In genomic region chr1:97668945-97669344, GRCh38 we compare ENCODE assay signal across 10 cellular contexts.
DNase-seq lines count a peak whose midpoint lies in the region; ATAC-seq and TF ChIP-seq lines count a peak whose summit lies in the region.
"Had no signal": no experiment of that assay in that cellular context is flagged by ENCODE, and none has a peak within 500 bp of the region (broad histone marks: within the 10 kb centered on the region; RNA-seq: fewer than 3 reads in every experiment).

No MANE protein-coding gene starts in this region.

- H3K4me3 Mint-ChIP-seq in mesothelial cell of epicardium, result no peak overlapping the region
- no peak overlapping the region for H3K4me3 Mint-ChIP-seq in GM23338
- H3K4me3 Mint-ChIP-seq: neural crest cell had no signal

- no peaks in the 10 kb centered on the region for H3K79me2 ChIP-seq in GM23338 (replicated peaks; ENCODE audit: insufficient read depth)

- no peak overlapping the region for H2AFZ ChIP-seq in GM23338

- H3K4me1 ChIP-seq in RWPE2 (ENCODE audit: insufficient read depth, poor library complexity, severe bottlenecking) (peaks cover 3% of the 10 kb centered on the region), GM23338 (ENCODE audit: insufficient read depth) (no peaks in the 10 kb centered on the region; the same call in 1 of the 2 replicates)

- H3K36me3 Mint-ChIP-seq in mesothelial cell of epicardium (no peaks in the 10 kb centered on the region), GM23338 (ENCODE audit: low read depth) (no peaks in the 10 kb centered on the region)

- H3K27me3 Mint-ChIP-seq in mesothelial cell of epicardium (ENCODE audit: low read depth) (no peaks in the 10 kb centered on the region), GM23338 (ENCODE audit: insufficient read depth, low read depth, poor library complexity) (no peaks in the 10 kb centered on the region)

- H3K27ac ChIP-seq in RWPE2 (ENCODE audit: poor library complexity, severe bottlenecking) (no peak overlapping the region), GM23338 (ENCODE audit: low read depth) (no peak overlapping the region)

- H3K9me3 ChIP-seq in RWPE2 (ENCODE audit: severe bottlenecking), result peaks cover 1% of the 10 kb centered on the region

- H3K36me3 ChIP-seq in RWPE2 (ENCODE audit: low read depth) (no peaks in the 10 kb centered on the region), GM23338 (ENCODE audit: insufficient read depth) (no peaks in the 10 kb centered on the region)

- DNase-seq in COLO829 (ENCODE audit: low spot score) (peak; percentile 0), HS-27A (ENCODE audit: low read depth) (peak; percentile 45), RWPE2 (ENCODE audit: low spot score) (no peak), hepatic stellate cell (ENCODE audit: low spot score) (peak; percentile 6), mesothelial cell of epicardium (ENCODE audit: low spot score in 2 of 2, unreplicated experiment in 2 of 2) (no peak), GM23338 (ENCODE audit: low spot score) (no peak), cerebellar nuclear complex (lab: John Stamatoyannopoulos, UW) (no peak)
- DNase-seq: effector CD8-positive, alpha-beta T cell had no signal

- no peaks in the 10 kb centered on the region for H3K27me3 ChIP-seq in RWPE2 (ENCODE audit: insufficient read depth, poor library complexity, severe bottlenecking)
- H3K27me3 ChIP-seq in GM23338 (ENCODE audit: insufficient read depth), result no peaks in the 10 kb centered on the region

- H3K27ac Mint-ChIP-seq in mesothelial cell of epicardium, result no peak overlapping the region
- no peak overlapping the region for H3K27ac Mint-ChIP-seq in GM23338

- no peak overlapping the region for H3K4me2 ChIP-seq in GM23338

- no peaks in the 10 kb centered on the region for H3K4me1 Mint-ChIP-seq in mesothelial cell of epicardium
- H3K4me1 Mint-ChIP-seq in GM23338, result peaks cover 2% of the 10 kb centered on the region; the same call in 1 of the 3 replicates
- H3K4me1 Mint-ChIP-seq: neural crest cell had no signal

- ATAC-seq in RWPE2 (ENCODE audit: low read depth), result peak; percentile 79
- ATAC-seq in HG03097 (IDR thresholded peaks at IDR 0.05; ENCODE audit: low FRiP score, unreplicated experiment), result no peak
- no peak for ATAC-seq in GM23338

- no peaks in the 10 kb centered on the region for H3F3A ChIP-seq in GM23338 (replicated peaks; ENCODE audit: low read depth)

- TF ChIP-seq CTCF in RWPE2 (IDR thresholded peaks at IDR 0.05; ENCODE audit: poor library complexity, severe bottlenecking), result peak; percentile 57
- no peak for TF ChIP-seq CTCF in mesothelial cell of epicardium (IDR thresholded peaks at IDR 0.05; ENCODE audit: unreplicated experiment)
- TF ChIP-seq CTCF in GM23338 (conservative IDR thresholded peaks at IDR 0.05; ENCODE audit: low read depth in 2 of 2), result peak in 1 of 2 experiments; percentile 30; a peak in 2 of 4 replicates

- H4K20me1 ChIP-seq in GM23338 (replicated peaks; ENCODE audit: insufficient read depth), result no peaks in the 10 kb centered on the region

- no peaks in the 10 kb centered on the region for H3K9me2 ChIP-seq in GM23338 (ENCODE audit: insufficient read depth)

- no peaks in the 10 kb centered on the region for H3K9me3 Mint-ChIP-seq in mesothelial cell of epicardium
- H3K9me3 Mint-ChIP-seq in GM23338, result no peaks in the 10 kb centered on the region
- H3K9me3 Mint-ChIP-seq: neural crest cell had no signal

- H3K4me3 ChIP-seq in RWPE2 (ENCODE audit: severe bottlenecking) (no peak overlapping the region), GM23338 (no peak overlapping the region)

TF ChIP-seq in GM23338, 12 proteins besides CTCF, POLR2A, EP300 and RAD21 (continues in another document):
- TF ChIP-seq CREB1 (CRISPR knock-in tag; IDR thresholded peaks at IDR 0.05; ENCODE audit: low read depth), result no peak
- TF ChIP-seq ETS1 (IDR thresholded peaks at IDR 0.05), result no peak
- no peak for TF ChIP-seq EZH2 (IDR thresholded peaks at IDR 0.05; ENCODE audit: low read depth, unreplicated experiment)
- TF ChIP-seq REST (IDR thresholded peaks at IDR 0.05; ENCODE audit: unreplicated experiment), result no peak
- no peak for TF ChIP-seq POLR2AphosphoS5 (IDR thresholded peaks at IDR 0.05; ENCODE audit: low read depth)
- no peak for TF ChIP-seq NANOG (IDR thresholded peaks at IDR 0.05; ENCODE audit: borderline replicate concordance)
- no peak for TF ChIP-seq EZH2phosphoT487 (IDR thresholded peaks at IDR 0.05; ENCODE audit: unreplicated experiment)

Comparison
In these comparisons a context has a peak if more than half of its experiments do, and no peak if none do; other contexts are left out.
1. DNase-seq: peak in COLO829 (single experiment), HS-27A (single experiment) and hepatic stellate cell (single experiment); none in RWPE2 (single experiment), mesothelial cell of epicardium (0 of 2), GM23338 (single experiment) and cerebellar nuclear complex (0 of 2).